In the genomic region with DNA sequence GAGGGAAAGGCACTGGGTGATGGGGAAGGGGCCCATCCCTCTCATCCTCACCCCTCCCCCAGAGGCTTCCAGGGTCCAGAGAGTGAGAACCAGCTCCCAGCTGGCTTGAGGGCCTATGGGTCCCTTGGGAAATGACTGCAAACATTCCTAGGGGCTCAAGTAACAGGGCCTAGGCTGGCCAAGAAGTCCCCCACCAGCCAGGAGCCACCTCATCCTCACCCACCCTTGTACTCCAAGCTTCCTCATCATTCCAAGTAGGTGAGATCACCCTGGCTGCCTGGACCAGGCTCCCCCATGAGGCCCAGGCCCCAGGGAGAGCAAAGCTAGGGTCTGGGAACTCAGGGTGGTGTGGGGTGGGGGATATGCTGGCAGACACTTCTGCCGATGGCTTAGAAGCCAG, we compare ENCODE assay signal across 12 cellular contexts. TPM values are rescaled to one million over a fixed set of nuclear protein-coding genes. Genes with fewer than 3 reads are reported as not detected.
DNase-seq lines count a peak whose midpoint lies in the region; ATAC-seq and TF ChIP-seq lines count a peak whose summit lies in the region.
"Had no signal": no experiment of that assay in that cellular context is flagged by ENCODE, and none has a peak within 500 bp of the region (broad histone marks: within the 10 kb centered on the region; RNA-seq: fewer than 3 reads in every experiment).

No MANE protein-coding gene starts in this region.

- H3K36me3 ChIP-seq in A673 (ENCODE audit: insufficient read depth, low read length, poor library complexity, severe bottlenecking): no peaks in the 10 kb centered on the region
- H3K36me3 ChIP-seq in HUES6 (ENCODE audit: control insufficient read depth, insufficient read depth, low read length): no peaks in the 10 kb centered on the region
- H3K36me3 ChIP-seq in left lung: no peaks in the 10 kb centered on the region
- H3K36me3 ChIP-seq: pancreas had no signal

- H3K27me3 ChIP-seq in A673 (replicated peaks; ENCODE audit: insufficient read depth, low read depth, low read length, poor library complexity): no peaks in the 10 kb centered on the region
- no peaks in the 10 kb centered on the region for H3K27me3 ChIP-seq in HUES6 (ENCODE audit: control insufficient read depth, insufficient read depth, low read length)
- no peaks in the 10 kb centered on the region for H3K27me3 ChIP-seq in left lung
- H3K27me3 ChIP-seq: pancreas had no signal

- TF ChIP-seq CTCF in A673 (conservative IDR thresholded peaks at IDR 0.05; ENCODE audit: low read depth, low read length) (no peak), left lung (IDR thresholded peaks at IDR 0.05) (no peak)

- H3K4me3 Mint-ChIP-seq in central memory CD8-positive, alpha-beta T cell: no peak overlapping the region

- H3K9me3 ChIP-seq in A673 (ENCODE audit: low read depth, low read length, poor library complexity, severe bottlenecking) (no peaks in the 10 kb centered on the region), HUES6 (ENCODE audit: control insufficient read depth, insufficient read depth, low read depth, low read length) (no peaks in the 10 kb centered on the region), left lung (no peaks in the 10 kb centered on the region)
- H3K9me3 ChIP-seq: pancreas had no signal

- H3K9me3 Mint-ChIP-seq in central memory CD8-positive, alpha-beta T cell: no peaks in the 10 kb centered on the region
- H3K9me3 Mint-ChIP-seq: activated naive CD8-positive, alpha-beta T cell treated with anti-CD3 and anti-CD28 coated beads, Interleukin-2, amount 10 ng/mL, durations not matched to agents 7 days and 5 days had no signal

- DNase-seq in A673 (ENCODE audit: low spot score): peak; percentile 48
- DNase-seq in central memory CD8-positive, alpha-beta T cell (ENCODE audit: low spot score in 2 of 2): no peak
- DNase-seq in left lung: no peak
- no peak for DNase-seq in DMS114 treated with DMSO at 0.1 percent for 48 hours (lab: John Stamatoyannopoulos, UW; ENCODE audit: unreplicated experiment)
- DNase-seq in NCI-H1105 treated with DMSO at 0.1 percent for 48 hours (lab: John Stamatoyannopoulos, UW): no peak
- DNase-seq: activated naive CD8-positive, alpha-beta T cell treated with anti-CD3 and anti-CD28 coated beads, Interleukin-2, amount 10 ng/mL, durations not matched to agents 7 days and 5 days; hippocampal formation; NCI-H345; pancreas had no signal

- CTCF ChIA-PET in A673 (lab: Charles Lee): interaction anchor here (1.8 kb wide), 1 partner anchor 13 kb away, joined by 6 read pairs; no protein-coding TSS in a partner anchor

- H3K36me3 Mint-ChIP-seq in central memory CD8-positive, alpha-beta T cell (ENCODE audit: insufficient read depth): peaks cover 2% of the 10 kb centered on the region

- H3K27ac Mint-ChIP-seq in central memory CD8-positive, alpha-beta T cell (ENCODE audit: low read depth): peak overlapping the region; percentile 51

- H3K27me3 Mint-ChIP-seq in central memory CD8-positive, alpha-beta T cell: no peaks in the 10 kb centered on the region
- H3K27me3 Mint-ChIP-seq: activated naive CD8-positive, alpha-beta T cell treated with anti-CD3 and anti-CD28 coated beads, Interleukin-2, amount 10 ng/mL, durations not matched to agents 7 days and 5 days had no signal

- peak overlapping the region; percentile 19 for H3K9ac ChIP-seq in HUES6 (ENCODE audit: low read length)

- no peak for ATAC-seq in central memory CD8-positive, alpha-beta T cell (replicated peaks; ENCODE audit: extremely low read depth, poor library complexity, severe bottlenecking)
- ATAC-seq in left lung (peak; percentile 14), GM18867 (IDR thresholded peaks at IDR 0.05; ENCODE audit: unreplicated experiment) (no peak), HG03196 (IDR thresholded peaks at IDR 0.05; ENCODE audit: unreplicated experiment) (no peak)
- ATAC-seq: pancreas had no signal

- BruUV-seq in A673 (replicated peaks; lab: Mats Ljungman, UMichigan): no TSS peak

- H3K4me1 Mint-ChIP-seq in central memory CD8-positive, alpha-beta T cell: peaks cover 18% of the 10 kb centered on the region

- H3K4me1 ChIP-seq in A673 (ENCODE audit: insufficient read depth, low read length, poor library complexity, severe bottlenecking): peaks cover 35% of the 10 kb centered on the region
- H3K4me1 ChIP-seq in HUES6 (ENCODE audit: control insufficient read depth, insufficient read depth, low read length): peaks cover 34% of the 10 kb centered on the region
- H3K4me1 ChIP-seq in left lung: peaks cover 0 to 15% of the 10 kb centered on the region in 2 donors
- H3K4me1 ChIP-seq: pancreas had no signal

- no peak overlapping the region for H3K4me3 ChIP-seq in A673 (ENCODE audit: low read depth, low read length, poor library complexity, severe bottlenecking)
- no peak overlapping the region for H3K4me3 ChIP-seq in HUES6 (ENCODE audit: low read depth, low read length)
- H3K4me3 ChIP-seq in left lung: no peak overlapping the region
- H3K4me3 ChIP-seq: pancreas had no signal

- peak overlapping the region; percentile 35 for H3K27ac ChIP-seq in A673 (ENCODE audit: low read depth, low read length, poor library complexity, severe bottlenecking)
- H3K27ac ChIP-seq in HUES6 (ENCODE audit: low read depth, low read length): no peak overlapping the region
- H3K27ac ChIP-seq in left lung: no peak overlapping the region
- H3K27ac ChIP-seq: pancreas had no signal

- POLR2A ChIA-PET in A673 (lab: Charles Lee; ENCODE audit: low non-redundant PET): no interaction called here

- intact Hi-C loops in A673 (cut with micrococcal nuclease; ENCODE audit: unreplicated experiment) (no loop called here), left lung (cut with DNase I) (no loop called here)

RNA-seq across cellular contexts. Expression of a gene that starts 14.8 kb away (rescaled TPM):
- total RNA-seq in A673 (2021) (117 and 128 TPM in 2 replicates), left lung (10 to 100 TPM; 22.3 to 37.0 TPM)

RNA-seq across cellular contexts. Expression of a gene that starts 51.1 kb away (rescaled TPM):
- total RNA-seq in A673 (2021) (7.3 and 10.3 TPM in 2 replicates), left lung (10 to 100 TPM; 20.0 to 29.3 TPM)

RNA-seq across cellular contexts. Expression of a gene that starts 53.5 kb away (rescaled TPM):
- total RNA-seq in A673 (2021): 39.7 and 40.0 TPM in 2 replicates
- 10 to 100 TPM; 61.2 to 75.2 TPM for total RNA-seq in left lung
